20 cellular contexts compared by ENCODE assay signal in the genomic region with DNA sequence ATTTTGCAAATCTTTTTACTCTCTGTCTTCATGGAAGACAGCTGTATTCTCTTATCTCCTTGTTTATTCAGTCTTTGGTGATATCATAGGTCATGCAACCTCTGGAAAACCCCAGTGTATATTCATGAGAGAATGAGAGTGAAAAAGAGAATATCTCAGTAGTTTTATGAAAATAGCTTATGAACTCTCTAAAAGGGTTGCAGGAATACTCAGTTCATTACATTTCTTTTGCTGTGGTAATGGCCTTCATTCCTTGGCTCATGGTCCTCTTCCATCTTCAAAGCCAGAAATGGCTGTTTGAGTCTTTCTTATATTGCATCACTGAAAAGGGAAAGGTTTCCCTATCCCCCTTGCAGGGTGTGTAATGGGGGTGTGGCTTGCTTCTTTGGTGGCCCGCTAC.
DNase-seq lines count a peak whose midpoint lies in the region; ATAC-seq and TF ChIP-seq lines count a peak whose summit lies in the region.
"Had no signal": no experiment of that assay in that cellular context is flagged by ENCODE, and none has a peak within 500 bp of the region (broad histone marks: within the 10 kb centered on the region; RNA-seq: fewer than 3 reads in every experiment).

No MANE protein-coding gene starts in this region.

- H3K27ac ChIP-seq in AG04450 (ENCODE audit: low read depth, low read length) (peak overlapping the region; percentile 85), GM23248 (no peak overlapping the region), brain microvascular endothelial cell (peak overlapping the region; percentile 65), WERI-Rb-1 (no peak overlapping the region)
- H3K27ac ChIP-seq: left lung, neutrophil had no signal

- no peaks in the 10 kb centered on the region for H3F3A ChIP-seq in GM23248 (ENCODE audit: insufficient read depth)

- H2AFZ ChIP-seq in GM23248 = no peak overlapping the region

- H3K9me3 ChIP-seq in AG04450 (ENCODE audit: control insufficient read depth, insufficient read depth, low read length) (no peaks in the 10 kb centered on the region), GM23248 (ENCODE audit: low read depth) (no peaks in the 10 kb centered on the region), WERI-Rb-1 (ENCODE audit: severe bottlenecking) (no peaks in the 10 kb centered on the region)
- H3K9me3 ChIP-seq: left lung, mucosa of descending colon, neutrophil had no signal

- POLR2A ChIA-PET in AG04450 (lab: Yijun Ruan, JAX) = no interaction called here

- no peaks in the 10 kb centered on the region for H3K9me2 ChIP-seq in GM23248 (ENCODE audit: insufficient read depth)

- H3K36me3 ChIP-seq in GM23248 (ENCODE audit: low read depth) (no peaks in the 10 kb centered on the region), brain microvascular endothelial cell (replicated peaks) (no peaks in the 10 kb centered on the region), WERI-Rb-1 (no peaks in the 10 kb centered on the region)
- H3K36me3 ChIP-seq: left lung, neutrophil had no signal

- no peak for ATAC-seq in GM18858 (IDR thresholded peaks at IDR 0.05; ENCODE audit: unreplicated experiment)
- ATAC-seq: CD8-positive, alpha-beta T cell; effector memory CD8-positive, alpha-beta T cell; left lung; mucosa of descending colon had no signal

- H3K27me3 ChIP-seq in AG04450 (ENCODE audit: control insufficient read depth, insufficient read depth, low read length) (no peaks in the 10 kb centered on the region), GM23248 (replicated peaks; ENCODE audit: insufficient read depth) (no peaks in the 10 kb centered on the region), brain microvascular endothelial cell (replicated peaks) (no peaks in the 10 kb centered on the region), WERI-Rb-1 (ENCODE audit: insufficient read depth, low read depth, severe bottlenecking) (no peaks in the 10 kb centered on the region)
- H3K27me3 ChIP-seq: left lung, neutrophil had no signal

- WGBS in GM23248 (ENCODE audit: low coverage in 1 of 2, low lambda C conversion rate in 2 of 2, missing lambda C conversion rate in 2 of 2), 2 experiments = 94 to 100% methylated on average over 1 of the region's 1 CpG

- in situ Hi-C loops in GM23248 (cut with MboI) (no loop called here), brain microvascular endothelial cell (cut with HindIII; ENCODE audit: low pct_ligation_motif_present, low sequenced_read_pairs) (no loop called here)

- H4K20me1 ChIP-seq in GM23248 (ENCODE audit: insufficient read depth) = no peaks in the 10 kb centered on the region

- no peak overlapping the region for H3K4me3 ChIP-seq in AG04450 (ENCODE audit: low read depth, low read length)
- no peak overlapping the region for H3K4me3 ChIP-seq in GM23248
- no peak overlapping the region for H3K4me3 ChIP-seq in brain microvascular endothelial cell (ENCODE audit: low read depth, low read length)
- no peak overlapping the region for H3K4me3 ChIP-seq in WERI-Rb-1 (ENCODE audit: low read depth, low read length)
- H3K4me3 ChIP-seq: left lung, mucosa of descending colon had no signal

- no peaks in the 10 kb centered on the region; the same call in 1 of the 2 replicates for H3K4me1 ChIP-seq in GM23248 (ENCODE audit: insufficient read depth)
- H3K4me1 ChIP-seq: left lung had no signal

- no peak for TF ChIP-seq CTCF in AG04450 (IDR thresholded peaks at IDR 0.05; ENCODE audit: low read depth, low read length)
- no peak for TF ChIP-seq CTCF in brain microvascular endothelial cell (IDR thresholded peaks at IDR 0.05; ENCODE audit: low read depth, low read length, missing control alignments)
- TF ChIP-seq CTCF in WERI-Rb-1 (IDR thresholded peaks at IDR 0.05; ENCODE audit: low read depth, low read length) = no peak

- CTCF ChIA-PET in AG04450 (lab: Charles Lee) = no interaction called here

- no peak overlapping the region for H3K9ac ChIP-seq in GM23248

- no peak overlapping the region for H3K4me2 ChIP-seq in GM23248 (ENCODE audit: unreplicated experiment)

- peak; percentile 13 for DNase-seq in AG04450 (ENCODE audit: low read depth, low spot score)
- peak; percentile 0 for DNase-seq in GM23248
- DNase-seq in brain microvascular endothelial cell = peak; percentile 52
- peak; percentile 6 for DNase-seq in kidney glomerular epithelial cell (lab: John Stamatoyannopoulos, UW)
- DNase-seq in cerebellum (ENCODE audit: low spot score) = no peak
- DNase-seq in WERI-Rb-1 = no peak
- DNase-seq in islet precursor cell = no peak
- DNase-seq: activated CD4-positive, alpha-beta T cell treated with anti-CD3 and anti-CD28 coated beads for 4 hours; activated CD8-positive, alpha-beta memory T cell treated with anti-CD3 and anti-CD28 coated beads, Interleukin-2, amount 50 U/mL, for 48 hours; activated gamma-delta T cell; CD8-positive, alpha-beta T cell; DMS79 treated with DMSO at 0.1 percent for 48 hours; effector memory CD8-positive, alpha-beta T cell; KBM-7; left lung; mucosa of descending colon; NCI-H2081; stimulated activated CD4-positive, alpha-beta T cell treated with anti-CD3 and anti-CD28 coated beads, Interleukin-15, amount 100 ng/mL, for 24 hours had no signal

- no peaks in the 10 kb centered on the region for H3K79me2 ChIP-seq in GM23248 (ENCODE audit: insufficient read depth)

Comparison
In these comparisons a context has a peak if more than half of its experiments do, and no peak if none do; other contexts are left out.
1. DNase-seq: peak in AG04450 (single experiment), GM23248 (single experiment), brain microvascular endothelial cell (single experiment) and kidney glomerular epithelial cell (single experiment); none in cerebellum (single experiment), WERI-Rb-1 (single experiment) and islet precursor cell (single experiment).
2. H3K27ac ChIP-seq: peak in AG04450 (single experiment) and brain microvascular endothelial cell (single experiment); none in GM23248 (single experiment) and WERI-Rb-1 (single experiment).